14 cellular contexts compared by ENCODE assay signal in the genomic region with DNA sequence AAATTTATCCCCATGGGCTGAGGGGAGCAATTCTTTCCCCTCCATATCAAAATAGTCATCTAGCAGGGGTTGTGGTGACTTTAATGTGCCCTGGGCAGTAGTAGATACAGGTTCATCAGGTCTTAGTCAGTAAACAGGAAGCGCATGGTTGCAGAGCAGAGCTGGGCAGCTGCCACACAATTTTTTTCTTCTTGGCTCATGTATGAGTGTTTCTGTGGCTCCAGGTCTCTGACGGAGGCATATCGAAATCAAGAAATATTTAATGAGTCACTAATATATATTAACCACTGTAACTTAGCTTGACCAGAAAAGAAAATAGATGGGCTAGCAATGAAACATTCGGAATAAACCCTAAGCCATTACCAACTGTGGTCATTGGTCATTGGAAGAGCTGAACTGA.
DNase-seq lines count a peak whose midpoint lies in the region; ATAC-seq and TF ChIP-seq lines count a peak whose summit lies in the region.
"Had no signal": no experiment of that assay in that cellular context is flagged by ENCODE, and none has a peak within 500 bp of the region (broad histone marks: within the 10 kb centered on the region; RNA-seq: fewer than 3 reads in every experiment).

No MANE protein-coding gene starts in this region.

- no TSS peak for BruUV-seq in Calu3 (replicated peaks; lab: Mats Ljungman, UMichigan)

- no peak overlapping the region for H2BK5ac ChIP-seq in trophoblast cell (ENCODE audit: low read depth, low read length, poor library complexity)

- H4K8ac ChIP-seq in trophoblast cell (ENCODE audit: low read depth, low read length): no peak overlapping the region

- H2BK12ac ChIP-seq in trophoblast cell (ENCODE audit: low read length): peak overlapping the region; percentile 58

- H3K4me3 ChIP-seq in esophagus (ENCODE audit: low read depth in 1 of 2, low read length in 2 of 2): no peak overlapping the region
- no peak overlapping the region for H3K4me3 ChIP-seq in trophoblast cell (ENCODE audit: low read depth, low read length)
- no peak overlapping the region for H3K4me3 ChIP-seq in MM.1S (ENCODE audit: low read length)

- H2AFZ ChIP-seq in trophoblast cell (ENCODE audit: insufficient read depth, low read length, poor library complexity) (no peak overlapping the region), MM.1S (ENCODE audit: low read length) (no peak overlapping the region)

- H3K79me1 ChIP-seq in trophoblast cell (ENCODE audit: low read length): peaks cover 16% of the 10 kb centered on the region

- H3K4me2 ChIP-seq in trophoblast cell (ENCODE audit: low read length): no peak overlapping the region
- H3K4me2 ChIP-seq in MM.1S (ENCODE audit: low read depth, low read length): no peak overlapping the region

- 45 to 62% methylated on average over 4 of the region's 4 CpGs for WGBS in esophagus, 2 donors
- WGBS in trophoblast cell (ENCODE audit: extremely low coverage, insufficient coverage, insufficient read length): no CpG with 5 or more reads among the region's 4 CpGs

- H3K4me1 ChIP-seq in esophagus (ENCODE audit: control insufficient read depth in 2 of 2, insufficient read depth in 2 of 2, low read length in 1 of 2) (peaks cover 0 to 16% of the 10 kb centered on the region in 2 donors), trophoblast cell (ENCODE audit: control insufficient read depth in 1 of 2, insufficient read depth in 2 of 2, low read length in 2 of 2) (peaks cover 17 to 19% of the 10 kb centered on the region in 2 experiments), MM.1S (ENCODE audit: low read length) (no peaks in the 10 kb centered on the region)

- TF ChIP-seq CTCF in Calu3 (IDR thresholded peaks at IDR 0.05; ENCODE audit: unreplicated experiment) (no peak), MM.1S (IDR thresholded peaks at IDR 0.05; ENCODE audit: low read length) (no peak)

- no peak for ATAC-seq in GM19328 (IDR thresholded peaks at IDR 0.05; ENCODE audit: unreplicated experiment)

- DNase-seq in Calu3 (peak; percentile 47), RPMI7951 (ENCODE audit: low read depth) (peak; percentile 78), trophoblast cell (peak; percentile 13 to 68), MM.1S (no peak), NCI-H69 (lab: John Stamatoyannopoulos, UW) (no peak), dedifferentiated amniotic fluid mesenchymal stem cell (ENCODE audit: extremely low spot score) (no peak)
- DNase-seq: amniotic stem cell, H9, naive B cell, NCI-H1694 treated with DMSO at 0.1 percent for 48 hours, T-helper 9 cell had no signal

- no peak overlapping the region for H3K14ac ChIP-seq in trophoblast cell (ENCODE audit: low read length)

- H3K36me3 ChIP-seq in esophagus (ENCODE audit: control insufficient read depth in 2 of 2, insufficient read depth in 2 of 2, low read length in 1 of 2): no peaks in the 10 kb centered on the region
- H3K36me3 ChIP-seq in trophoblast cell (ENCODE audit: control insufficient read depth in 1 of 2, insufficient read depth in 2 of 2, low read length in 2 of 2): no peaks in the 10 kb centered on the region
- H3K36me3 ChIP-seq in MM.1S (replicated peaks; ENCODE audit: insufficient read depth, low read length): no peaks in the 10 kb centered on the region

- H3K9me3 Mint-ChIP-seq in Calu3 (ENCODE audit: low read depth, unreplicated experiment): peaks cover 3% of the 10 kb centered on the region
- H3K9me3 Mint-ChIP-seq: H9 had no signal

- H3K9me3 ChIP-seq in esophagus (ENCODE audit: control insufficient read depth in 2 of 2, insufficient read depth in 1 of 2, low read depth in 1 of 2, low read length in 1 of 2) (no peaks in the 10 kb centered on the region), trophoblast cell (ENCODE audit: insufficient read depth, low read depth, low read length) (peaks cover 2% of the 10 kb centered on the region), MM.1S (replicated peaks; ENCODE audit: insufficient read depth, low read length) (no peaks in the 10 kb centered on the region)

- H3K4ac ChIP-seq in trophoblast cell (ENCODE audit: low read depth, low read length): no peak overlapping the region

- peak overlapping the region; percentile 1 for H2AK5ac ChIP-seq in trophoblast cell (ENCODE audit: low read length)

- no peak overlapping the region for H3K9ac ChIP-seq in trophoblast cell (ENCODE audit: low read length)
- no peak overlapping the region for H3K9ac ChIP-seq in MM.1S (ENCODE audit: low read length)

- H3K27ac ChIP-seq in esophagus (ENCODE audit: low read depth in 2 of 2, low read length in 1 of 2): peak overlapping the region; percentile 40 to 83
- no peak overlapping the region for H3K27ac ChIP-seq in trophoblast cell (ENCODE audit: low read depth, low read length)
- no peak overlapping the region for H3K27ac ChIP-seq in MM.1S (ENCODE audit: low read length)

- H4K20me1 ChIP-seq in MM.1S (ENCODE audit: insufficient read depth, low read length): no peaks in the 10 kb centered on the region

- H3K18ac ChIP-seq in trophoblast cell (ENCODE audit: low read length): no peak overlapping the region

- H3K27me3 Mint-ChIP-seq in Calu3 (ENCODE audit: unreplicated experiment): no peaks in the 10 kb centered on the region

- no peaks in the 10 kb centered on the region for H3K9me2 ChIP-seq in MM.1S (replicated peaks; ENCODE audit: insufficient read depth, low read length)

- CTCF ChIA-PET in Calu3 (lab: Charles Lee): interaction anchor here (0.5 to 1.8 kb wide), 3 partner anchors 13 to 25 kb away, joined by 3 to 7 read pairs (median 5); no protein-coding TSS in a partner anchor

- H4K91ac ChIP-seq in trophoblast cell (ENCODE audit: low read depth, low read length): peak overlapping the region; percentile 1

- H3K27ac Mint-ChIP-seq in Calu3 (ENCODE audit: unreplicated experiment): peak overlapping the region; percentile 90
- H3K27ac Mint-ChIP-seq: H9, IgD-negative memory B cell, naive B cell had no signal

- intact Hi-C loops in Calu3 (cut with micrococcal nuclease; ENCODE audit: unreplicated experiment): no loop called here

- H3K4me1 Mint-ChIP-seq in Calu3 (ENCODE audit: low read depth, unreplicated experiment): peaks cover 45% of the 10 kb centered on the region
- H3K4me1 Mint-ChIP-seq: naive B cell had no signal

- H3K79me2 ChIP-seq in trophoblast cell (ENCODE audit: control insufficient read depth, insufficient read depth, low read length, poor library complexity) (no peaks in the 10 kb centered on the region), MM.1S (ENCODE audit: low read length) (no peaks in the 10 kb centered on the region)

- H3K4me3 Mint-ChIP-seq in Calu3 (ENCODE audit: low read depth, unreplicated experiment): peak overlapping the region; percentile 34
- H3K4me3 Mint-ChIP-seq: H9, IgD-negative memory B cell, naive B cell had no signal

- peaks cover under 1% of the 10 kb centered on the region for H3K36me3 Mint-ChIP-seq in Calu3 (ENCODE audit: insufficient read depth, unreplicated experiment)
- H3K36me3 Mint-ChIP-seq: IgD-negative memory B cell, naive B cell had no signal

- no peaks in the 10 kb centered on the region for H3F3A ChIP-seq in MM.1S (ENCODE audit: insufficient read depth, low read length)

- H3K23ac ChIP-seq in trophoblast cell (ENCODE audit: low read length): no peak overlapping the region

- peak overlapping the region; percentile 28 for H2BK120ac ChIP-seq in trophoblast cell (ENCODE audit: insufficient read depth, low read length, poor library complexity)

- H3K27me3 ChIP-seq in esophagus (ENCODE audit: control insufficient read depth in 1 of 2, insufficient read depth in 2 of 2, low read length in 2 of 2): no peaks in the 10 kb centered on the region
- H3K27me3 ChIP-seq in trophoblast cell (ENCODE audit: insufficient read depth, low read length): no peaks in the 10 kb centered on the region
- H3K27me3 ChIP-seq in MM.1S (replicated peaks; ENCODE audit: insufficient read depth, low read length): no peaks in the 10 kb centered on the region

- H4K12ac ChIP-seq in trophoblast cell (ENCODE audit: low read depth, low read length): no peak overlapping the region

Comparison
In these comparisons a context has a peak if more than half of its experiments do, and no peak if none do; other contexts are left out.
1. DNase-seq: peak in Calu3 (single experiment), RPMI7951 (single experiment) and trophoblast cell (2 of 2); none in MM.1S (single experiment), NCI-H69 (single experiment) and dedifferentiated amniotic fluid mesenchymal stem cell (single experiment).
2. H3K27ac ChIP-seq: peak in esophagus (2 of 2); none in trophoblast cell (single experiment) and MM.1S (single experiment).